16 cellular contexts compared by ENCODE assay signal in genomic region chr2:95539836-95540235, GRCh38. TPM values are rescaled to one million over a fixed set of nuclear protein-coding genes. Genes with fewer than 3 reads are reported as not detected.
DNase-seq lines count a peak whose midpoint lies in the region; ATAC-seq, FAIRE-seq and TF ChIP-seq lines count a peak whose summit lies in the region.
"Had no signal": no experiment of that assay in that cellular context is flagged by ENCODE, and none has a peak within 500 bp of the region (broad histone marks: within the 10 kb centered on the region; RNA-seq: fewer than 3 reads in every experiment).

No MANE protein-coding gene starts in this region.

- TF ChIP-seq CTCF in pancreas (IDR thresholded peaks at IDR 0.05): no peak
- TF ChIP-seq CTCF in thyroid gland (IDR thresholded peaks at IDR 0.05): no peak

- no peaks in the 10 kb centered on the region for H3K4me1 ChIP-seq in pancreas
- H3K4me1 ChIP-seq in thyroid gland: peaks cover 0 to 4% of the 10 kb centered on the region in 2 donors
- H3K4me1 ChIP-seq in SJCRH30: no peaks in the 10 kb centered on the region
- H3K4me1 ChIP-seq: ascending aorta, foreskin keratinocyte, parathyroid adenoma had no signal

- peaks cover 14% of the 10 kb centered on the region for H3K4me1 Mint-ChIP-seq in activated CD4-positive, alpha-beta T cell treated with anti-CD3 and anti-CD28 coated beads, Interleukin-2, amount 10 ng/mL, durations not matched to agents 24 days and 14 days

- peaks cover 5% of the 10 kb centered on the region for H3K36me3 Mint-ChIP-seq in activated CD4-positive, alpha-beta T cell treated with anti-CD3 and anti-CD28 coated beads, Interleukin-2, amount 10 ng/mL, durations not matched to agents 24 days and 14 days (ENCODE audit: low read depth)

- H3K27me3 ChIP-seq in pancreas (no peaks in the 10 kb centered on the region), thyroid gland (no peaks in the 10 kb centered on the region), SJCRH30 (no peaks in the 10 kb centered on the region)
- H3K27me3 ChIP-seq: ascending aorta, foreskin keratinocyte had no signal

- H3K36me3 ChIP-seq in pancreas: no peaks in the 10 kb centered on the region
- H3K36me3 ChIP-seq in thyroid gland: no peaks in the 10 kb centered on the region
- no peaks in the 10 kb centered on the region for H3K36me3 ChIP-seq in SJCRH30
- H3K36me3 ChIP-seq: ascending aorta had no signal

- peaks cover 5% of the 10 kb centered on the region for H3K9me3 Mint-ChIP-seq in activated CD4-positive, alpha-beta T cell treated with anti-CD3 and anti-CD28 coated beads, Interleukin-2, amount 10 ng/mL, durations not matched to agents 24 days and 14 days

- DNase-seq in activated CD4-positive, alpha-beta T cell treated with anti-CD3 and anti-CD28 coated beads, Interleukin-2, amount 10 ng/mL, durations not matched to agents 24 days and 14 days: no peak
- no peak for DNase-seq in activated CD4-positive, alpha-beta T cell treated with anti-CD3 and anti-CD28 coated beads, Interleukin-2, amount 50 U/mL, for 4 hours
- no peak for DNase-seq in pancreas
- no peak for DNase-seq in thyroid gland
- no peak for DNase-seq in NCI-H1092 (lab: John Stamatoyannopoulos, UW)
- DNase-seq in SJCRH30: no peak
- DNase-seq: 8988T, foreskin keratinocyte, NCI-H1105, NCI-H748 treated with DMSO at 0.1 percent for 48 hours had no signal

- no peaks in the 10 kb centered on the region for H3K27me3 Mint-ChIP-seq in activated CD4-positive, alpha-beta T cell treated with anti-CD3 and anti-CD28 coated beads, Interleukin-2, amount 10 ng/mL, durations not matched to agents 24 days and 14 days

- intact Hi-C loops in activated CD4-positive, alpha-beta T cell treated with anti-CD3 and anti-CD28 coated beads, Interleukin-2, amount 10 ng/mL, durations not matched to agents 24 days and 14 days (cut with micrococcal nuclease): loop anchor here (1.0 to 10.0 kb wide), 2 partner anchors 9 to 995 kb away; partner anchors contain the start of gene ARID5A
- intact Hi-C loops in pancreas (cut with DNase I): no loop called here
- intact Hi-C loops in thyroid gland (cut with DNase I): no loop called here

- peak; percentile 85 for ATAC-seq in GM21576 (IDR thresholded peaks at IDR 0.05; ENCODE audit: unreplicated experiment)
- ATAC-seq in HG03432 (IDR thresholded peaks at IDR 0.05; ENCODE audit: unreplicated experiment): peak; percentile 80
- ATAC-seq in pancreas: no peak
- ATAC-seq: foreskin keratinocyte had no signal

- peak overlapping the region; percentile 49 for H3K27ac Mint-ChIP-seq in activated CD4-positive, alpha-beta T cell treated with anti-CD3 and anti-CD28 coated beads, Interleukin-2, amount 10 ng/mL, durations not matched to agents 24 days and 14 days

- WGBS in pancreas, 2 donors: 79 to 82% methylated on average over 2 of the region's 2 CpGs
- 89 to 96% methylated on average over 2 of the region's 2 CpGs for WGBS in thyroid gland, 2 donors

- FAIRE-seq in pancreas (lab: Jason Lieb, UNC): peak; percentile 63

- H3K27ac ChIP-seq in pancreas (no peak overlapping the region), thyroid gland (no peak overlapping the region), SJCRH30 (no peak overlapping the region)
- H3K27ac ChIP-seq: ascending aorta, foreskin keratinocyte, parathyroid adenoma had no signal

- TF ChIP-seq POLR2A in thyroid gland (IDR thresholded peaks at IDR 0.05): no peak

- no peak overlapping the region for H3K4me3 Mint-ChIP-seq in activated CD4-positive, alpha-beta T cell treated with anti-CD3 and anti-CD28 coated beads, Interleukin-2, amount 10 ng/mL, durations not matched to agents 24 days and 14 days

- H3K9me3 ChIP-seq in pancreas: no peaks in the 10 kb centered on the region
- no peaks in the 10 kb centered on the region for H3K9me3 ChIP-seq in thyroid gland
- no peaks in the 10 kb centered on the region for H3K9me3 ChIP-seq in SJCRH30 (replicated peaks)
- H3K9me3 ChIP-seq: ascending aorta had no signal

- no peak overlapping the region for H3K4me3 ChIP-seq in pancreas
- H3K4me3 ChIP-seq in thyroid gland (replicated peaks in 1 of 3): no peak overlapping the region
- no peak overlapping the region for H3K4me3 ChIP-seq in SJCRH30
- H3K4me3 ChIP-seq: ascending aorta had no signal

RNA-seq across cellular contexts. Expression of gene TRIM43, which starts 52.0 kb away (rescaled TPM):
- total RNA-seq in activated CD4-positive, alpha-beta T cell treated with anti-CD3 and anti-CD28 coated beads, Interleukin-2, amount 10 ng/mL, durations not matched to agents 24 days and 14 days: not detected in 2 replicates
- total RNA-seq in pancreas (not detected), thyroid gland (not detected)
- polyA plus RNA-seq in pancreas: not detected
- total RNA-seq in SJCRH30 (2014; rRNA removed; shearing (Covaris generic)): not detected in 2 replicates
- total RNA-seq: ascending aorta, foreskin keratinocyte, SK-MEL-5, ureter had no signal
- polyA plus RNA-seq: foreskin keratinocyte had no signal

RNA-seq across cellular contexts. Expression of gene TRIM43B, which starts 55.3 kb away (rescaled TPM):
- not detected in 2 replicates for total RNA-seq in activated CD4-positive, alpha-beta T cell treated with anti-CD3 and anti-CD28 coated beads, Interleukin-2, amount 10 ng/mL, durations not matched to agents 24 days and 14 days
- total RNA-seq in pancreas (not detected), thyroid gland (not detected)
- not detected for polyA plus RNA-seq in pancreas
- not detected in 2 replicates for total RNA-seq in SJCRH30 (2014; rRNA removed; shearing (Covaris generic))
- total RNA-seq: ascending aorta, foreskin keratinocyte, SK-MEL-5, ureter had no signal
- polyA plus RNA-seq: foreskin keratinocyte had no signal

Comparison
In these comparisons a context has a peak if more than half of its experiments do, and no peak if none do; other contexts are left out.
1. ATAC-seq: peak in GM21576 (single experiment) and HG03432 (single experiment); none in pancreas (0 of 4).